In genomic region chr5:177510567-177511053, GRCh38 we compare ENCODE assay signal across 12 cellular contexts. TPM values are rescaled to one million over a fixed set of nuclear protein-coding genes. Genes with fewer than 3 reads are reported as not detected.
DNase-seq lines count a peak whose midpoint lies in the region; ATAC-seq and TF ChIP-seq lines count a peak whose summit lies in the region.
"Had no signal": no experiment of that assay in that cellular context is flagged by ENCODE, and none has a peak within 500 bp of the region (broad histone marks: within the 10 kb centered on the region; RNA-seq: fewer than 3 reads in every experiment).

No MANE protein-coding gene starts in this region.

- no peak for TF ChIP-seq CTCF in OCI-LY1 (IDR thresholded peaks at IDR 0.05; ENCODE audit: low read length)
- TF ChIP-seq CTCF in Caco-2 (IDR thresholded peaks at IDR 0.05; ENCODE audit: insufficient read depth in 1 of 2, low read depth in 1 of 2, low read length in 1 of 2, severe bottlenecking in 1 of 2, unreplicated experiment in 1 of 2) = no peak

- H3K4me1 ChIP-seq in OCI-LY1 (ENCODE audit: insufficient read depth, low read length, severe bottlenecking) (peaks cover 66% of the 10 kb centered on the region), Caco-2 (0 out of 2 replicates have a peak, but pooled peaks cover under 1% of the 10 kb centered on the region)
- H3K4me1 ChIP-seq in naive thymus-derived CD4-positive, alpha-beta T cell (ENCODE audit: control insufficient read depth in 2 of 2, insufficient read depth in 2 of 2, low read length in 2 of 2) = peaks cover 1 to 2% of the 10 kb centered on the region in 2 donors

- H3K4me2 ChIP-seq in OCI-LY1 (ENCODE audit: low read length) = peak overlapping the region; percentile 94

- no peaks in the 10 kb centered on the region for H3F3A ChIP-seq in OCI-LY1 (ENCODE audit: insufficient read depth, low read length)

- no peaks in the 10 kb centered on the region for H3K79me2 ChIP-seq in OCI-LY1 (ENCODE audit: insufficient read depth, low read length)

- H3K4me1 Mint-ChIP-seq in naive thymus-derived CD4-positive, alpha-beta T cell = peaks cover 9 to 36% (median 18%) of the 10 kb centered on the region in 7 donors
- peaks cover 11% of the 10 kb centered on the region for H3K4me1 Mint-ChIP-seq in activated CD4-positive, alpha-beta memory T cell treated with anti-CD3 and anti-CD28 coated beads for 36 hours (ENCODE audit: low read depth)
- H3K4me1 Mint-ChIP-seq in Caco-2 (ENCODE audit: low read depth, unreplicated experiment) = peaks cover 6% of the 10 kb centered on the region

- peak overlapping the region; percentile 98 for H3K9ac ChIP-seq in OCI-LY1 (ENCODE audit: low read length)

- H3K27ac ChIP-seq in OCI-LY1 (ENCODE audit: low read depth, low read length, poor library complexity, severe bottlenecking) = peak overlapping the region; percentile 99
- no peak overlapping the region for H3K27ac ChIP-seq in naive thymus-derived CD4-positive, alpha-beta T cell (ENCODE audit: low read depth, low read length)

- CTCF ChIA-PET in naive thymus-derived CD4-positive, alpha-beta T cell (lab: Charles Lee) = interaction anchor here (1.3 kb wide), 1 partner anchor 9 kb away, joined by 5 read pairs; no protein-coding TSS in a partner anchor
- CTCF ChIA-PET in activated CD4-positive, alpha-beta memory T cell treated with anti-CD3 and anti-CD28 coated beads for 36 hours (lab: Charles Lee) = interaction anchor here (3.2 kb wide), 1 partner anchor 10 kb away, joined by 12 read pairs; no protein-coding TSS in a partner anchor
- CTCF ChIA-PET in Caco-2 (lab: Charles Lee) = no interaction called here

- DNase-seq in naive thymus-derived CD4-positive, alpha-beta T cell = no peak
- DNase-seq in NCI-H146 treated with DMSO at 0.1 percent for 48 hours (lab: John Stamatoyannopoulos, UW; ENCODE audit: unreplicated experiment) = no peak
- no peak for DNase-seq in iPS-NIHi11 (ENCODE audit: low spot score)
- DNase-seq in activated CD4-positive, alpha-beta memory T cell treated with anti-CD3 and anti-CD28 coated beads for 36 hours = no peak
- no peak for DNase-seq in Caco-2
- DNase-seq: activated T-cell treated with anti-CD3 and anti-CD28 coated beads, Interleukin-2, amount 50 U/mL, for 72 hours; DMS79 treated with DMSO at 0.1 percent for 48 hours; NCI-H1436 had no signal

- H3K9me2 ChIP-seq in OCI-LY1 (ENCODE audit: low read depth, low read length) = no peaks in the 10 kb centered on the region

- H3K36me3 ChIP-seq in OCI-LY1 (ENCODE audit: insufficient read depth, low read length) (peaks cover 65% of the 10 kb centered on the region), Caco-2 (ENCODE audit: control insufficient read depth, insufficient read depth, low read length) (peaks cover 13% of the 10 kb centered on the region)
- H3K36me3 ChIP-seq in naive thymus-derived CD4-positive, alpha-beta T cell (ENCODE audit: control insufficient read depth in 2 of 3, insufficient read depth in 3 of 3, low read length in 3 of 3) = peaks cover 0 to 50% (median 10%) of the 10 kb centered on the region in 3 experiments

- intact Hi-C loops in naive thymus-derived CD4-positive, alpha-beta T cell (cut with micrococcal nuclease) = no loop called here
- intact Hi-C loops in activated CD4-positive, alpha-beta memory T cell treated with anti-CD3 and anti-CD28 coated beads for 36 hours (cut with micrococcal nuclease) = loop anchor here (10.0 kb wide), 1 partner anchor 84 kb away; the partner anchor contains the start of gene TMED9
- intact Hi-C loops in Caco-2 (cut with micrococcal nuclease; ENCODE audit: unreplicated experiment) = no loop called here

- peak; percentile 40 for ATAC-seq in GM18867 (IDR thresholded peaks at IDR 0.05; ENCODE audit: unreplicated experiment)
- peak; percentile 45 for ATAC-seq in HG02759 (IDR thresholded peaks at IDR 0.05; ENCODE audit: unreplicated experiment)
- peak; percentile 79 for ATAC-seq in naive thymus-derived CD4-positive, alpha-beta T cell
- ATAC-seq: SK-N-SH treated with all-trans-retinoic acid at 6 μM for 48 hours had no signal

- no peaks in the 10 kb centered on the region for H4K20me1 ChIP-seq in OCI-LY1 (ENCODE audit: insufficient read depth, low read length)

- peaks cover 0 to 2% (median 0%) of the 10 kb centered on the region in 11 donors for H3K9me3 Mint-ChIP-seq in naive thymus-derived CD4-positive, alpha-beta T cell
- H3K9me3 Mint-ChIP-seq in activated CD4-positive, alpha-beta memory T cell treated with anti-CD3 and anti-CD28 coated beads for 36 hours = no peaks in the 10 kb centered on the region
- H3K9me3 Mint-ChIP-seq in Caco-2 (ENCODE audit: unreplicated experiment) = no peaks in the 10 kb centered on the region
- H3K9me3 Mint-ChIP-seq: activated T-cell treated with anti-CD3 and anti-CD28 coated beads, Interleukin-2, amount 50 U/mL, for 72 hours had no signal

- BruUV-seq in Caco-2 (replicated peaks; lab: Mats Ljungman, UMichigan) = no TSS peak

- H3K27ac Mint-ChIP-seq in naive thymus-derived CD4-positive, alpha-beta T cell = no peak overlapping the region
- no peak overlapping the region for H3K27ac Mint-ChIP-seq in activated CD4-positive, alpha-beta memory T cell treated with anti-CD3 and anti-CD28 coated beads for 36 hours
- H3K27ac Mint-ChIP-seq in Caco-2 (ENCODE audit: unreplicated experiment) = no peak overlapping the region
- H3K27ac Mint-ChIP-seq: activated T-cell treated with anti-CD3 and anti-CD28 coated beads, Interleukin-2, amount 50 U/mL, for 72 hours had no signal

- peaks cover 11 to 36% (median 17%) of the 10 kb centered on the region in 5 donors for H3K36me3 Mint-ChIP-seq in naive thymus-derived CD4-positive, alpha-beta T cell
- peaks cover 37% of the 10 kb centered on the region for H3K36me3 Mint-ChIP-seq in activated CD4-positive, alpha-beta memory T cell treated with anti-CD3 and anti-CD28 coated beads for 36 hours
- H3K36me3 Mint-ChIP-seq in Caco-2 (ENCODE audit: insufficient read depth, unreplicated experiment) = peaks cover 51% of the 10 kb centered on the region

- no peak overlapping the region for H2AFZ ChIP-seq in OCI-LY1 (ENCODE audit: low read length)

- H3K4me3 Mint-ChIP-seq in naive thymus-derived CD4-positive, alpha-beta T cell = no peak overlapping the region
- H3K4me3 Mint-ChIP-seq in activated CD4-positive, alpha-beta memory T cell treated with anti-CD3 and anti-CD28 coated beads for 36 hours = no peak overlapping the region
- no peak overlapping the region for H3K4me3 Mint-ChIP-seq in Caco-2 (ENCODE audit: unreplicated experiment)
- H3K4me3 Mint-ChIP-seq: activated T-cell treated with anti-CD3 and anti-CD28 coated beads, Interleukin-2, amount 50 U/mL, for 72 hours had no signal

- H3K4me3 ChIP-seq in OCI-LY1 (ENCODE audit: low read depth, low read length, poor library complexity, severe bottlenecking) = peak overlapping the region; percentile 78
- H3K4me3 ChIP-seq in naive thymus-derived CD4-positive, alpha-beta T cell (ENCODE audit: low read length) = no peak overlapping the region
- H3K4me3 ChIP-seq in Caco-2 (ENCODE audit: low read depth, low read length) = no peak overlapping the region

- no peaks in the 10 kb centered on the region for H3K27me3 Mint-ChIP-seq in naive thymus-derived CD4-positive, alpha-beta T cell
- H3K27me3 Mint-ChIP-seq in activated CD4-positive, alpha-beta memory T cell treated with anti-CD3 and anti-CD28 coated beads for 36 hours = no peaks in the 10 kb centered on the region
- no peaks in the 10 kb centered on the region for H3K27me3 Mint-ChIP-seq in Caco-2 (ENCODE audit: insufficient read depth, unreplicated experiment)

- POLR2A ChIA-PET in naive thymus-derived CD4-positive, alpha-beta T cell (lab: Charles Lee) = no interaction called here
- POLR2A ChIA-PET in activated CD4-positive, alpha-beta memory T cell treated with anti-CD3 and anti-CD28 coated beads for 36 hours (lab: Charles Lee) = no interaction called here
- POLR2A ChIA-PET in Caco-2 (lab: Charles Lee) = no interaction called here

- H3K27me3 ChIP-seq in OCI-LY1 (ENCODE audit: insufficient read depth, low read length) (no peaks in the 10 kb centered on the region), Caco-2 (replicated peaks; ENCODE audit: control insufficient read depth, insufficient read depth, low read length) (no peaks in the 10 kb centered on the region)
- no peaks in the 10 kb centered on the region for H3K27me3 ChIP-seq in naive thymus-derived CD4-positive, alpha-beta T cell (ENCODE audit: control insufficient read depth in 2 of 2, insufficient read depth in 2 of 2, low read length in 2 of 2)

- H3K9me3 ChIP-seq in OCI-LY1 (ENCODE audit: low read length) = no peaks in the 10 kb centered on the region
- no peaks in the 10 kb centered on the region for H3K9me3 ChIP-seq in naive thymus-derived CD4-positive, alpha-beta T cell (ENCODE audit: control insufficient read depth in 2 of 3, low read length in 3 of 3)
- no peaks in the 10 kb centered on the region for H3K9me3 ChIP-seq in Caco-2

RNA-seq across cellular contexts. Expression of gene DOK3, which starts 1.0 kb away (rescaled TPM):
- total RNA-seq in naive thymus-derived CD4-positive, alpha-beta T cell = 10 to 100 TPM in 1 of 5 experiments, 1 to 10 TPM in 4; 2.4 to 67.1 (median 6.0) TPM
- polyA plus RNA-seq in naive thymus-derived CD4-positive, alpha-beta T cell = under 1 TPM; 0.09 to 0.25 TPM
- 1 to 10 TPM in 1 of 2 experiments, under 1 TPM in 1; 0.52 to 1.3 TPM for total RNA-seq in activated CD4-positive, alpha-beta memory T cell treated with anti-CD3 and anti-CD28 coated beads for 36 hours
- total RNA-seq in Caco-2 (2022) = 7.9 and 10.1 TPM in 2 replicates

RNA-seq across cellular contexts. Expression of gene DDX41, which starts 6.2 kb away (rescaled TPM):
- total RNA-seq in naive thymus-derived CD4-positive, alpha-beta T cell = 100 to 1,000 TPM in 1 of 5 experiments, 10 to 100 TPM in 4; 65.8 to 126 (median 76.1) TPM
- 10 to 100 TPM; 39.2 to 54.6 TPM for polyA plus RNA-seq in naive thymus-derived CD4-positive, alpha-beta T cell
- 100 to 1,000 TPM; 143 to 145 TPM for total RNA-seq in activated CD4-positive, alpha-beta memory T cell treated with anti-CD3 and anti-CD28 coated beads for 36 hours
- total RNA-seq in Caco-2 (2022) = 116 and 137 TPM in 2 replicates

RNA-seq across cellular contexts. Expression of gene PDLIM7, which starts 13.2 kb away (rescaled TPM):
- total RNA-seq in naive thymus-derived CD4-positive, alpha-beta T cell = 10 to 100 TPM in 3 of 5 experiments, 1 to 10 TPM in 2; 4.1 to 63.2 (median 11.9) TPM
- polyA plus RNA-seq in naive thymus-derived CD4-positive, alpha-beta T cell = 1 to 10 TPM; 2.7 to 4.5 TPM
- total RNA-seq in activated CD4-positive, alpha-beta memory T cell treated with anti-CD3 and anti-CD28 coated beads for 36 hours = 10 to 100 TPM; 50.2 to 56.6 TPM
- 49.1 and 56.8 TPM in 2 replicates for total RNA-seq in Caco-2 (2022)

RNA-seq across cellular contexts. Expression of gene DBN1, which starts 37.2 kb away (rescaled TPM):
- 1 to 10 TPM; 1.2 to 8.8 (median 5.7) TPM for total RNA-seq in naive thymus-derived CD4-positive, alpha-beta T cell
- polyA plus RNA-seq in naive thymus-derived CD4-positive, alpha-beta T cell = 1 to 10 TPM in 1 of 2 donors, under 1 TPM in 1; 0.64 to 2.2 TPM
- total RNA-seq in activated CD4-positive, alpha-beta memory T cell treated with anti-CD3 and anti-CD28 coated beads for 36 hours = 10 to 100 TPM; 12.1 to 15.9 TPM
- total RNA-seq in Caco-2 (2022) = 139 and 144 TPM in 2 replicates

RNA-seq across cellular contexts. Expression of gene FAM193B, which starts 43.8 kb away (rescaled TPM):
- 100 to 1,000 TPM; 102 to 275 (median 175) TPM for total RNA-seq in naive thymus-derived CD4-positive, alpha-beta T cell
- polyA plus RNA-seq in naive thymus-derived CD4-positive, alpha-beta T cell = 1 to 10 TPM; 4.1 TPM
- total RNA-seq in activated CD4-positive, alpha-beta memory T cell treated with anti-CD3 and anti-CD28 coated beads for 36 hours = 10 to 100 TPM; 70.7 to 75.4 TPM
- 72.9 and 82.7 TPM in 2 replicates for total RNA-seq in Caco-2 (2022)
